In genomic region chr1:1724035-1724864, GRCh38 we compare ENCODE assay signal across 8 cellular contexts. TPM values are rescaled to one million over a fixed set of nuclear protein-coding genes. Genes with fewer than 3 reads are reported as not detected.
DNase-seq lines count a peak whose midpoint lies in the region; ATAC-seq lines count a peak whose summit lies in the region.

Gene CDK11A (minus strand): TSS chr1:1724357. CDS start chr1:1722818, 1,539 bp downstream.

- peak within 1 kb of the TSS; percentile 94 for H3K27ac ChIP-seq in epithelial cell of prostate

- DNase-seq in DMS 273 treated with DMSO at 0.1 percent for 48 hours (lab: John Stamatoyannopoulos, UW) (peak; percentile 98), HuH-7.5 (ENCODE audit: low spot score) (peak; percentile 85), OCI-M1 (lab: John Stamatoyannopoulos, UW) (peak; percentile 99), activated T-cell treated with anti-CD3 and anti-CD28 coated beads for 24 hours (ENCODE audit: low read depth) (peak; percentile 99), epithelial cell of prostate (ENCODE audit: low read depth, low spot score) (peak; percentile 96), mucosa of gallbladder (ENCODE audit: low spot score) (peak; percentile 98)
- peak; percentile 98 for DNase-seq in stimulated activated CD8-positive, alpha-beta memory T cell treated with anti-CD3 and anti-CD28 coated beads, Interleukin-4, amount 100 ng/mL, for 4 hours (ENCODE audit: low read depth in 2 of 2, low spot score in 1 of 2)

- ATAC-seq in GM21526 (IDR thresholded peaks at IDR 0.05; ENCODE audit: low FRiP score, unreplicated experiment) = peak; percentile 82

RNA-seq across cellular contexts. Expression of gene CDK11A, which starts in this region (rescaled TPM):
- total RNA-seq in mucosa of gallbladder = 31.5 TPM

Comparison
In these comparisons a context has a peak if more than half of its experiments do, and no peak if none do; other contexts are left out.
1. Peak in every context shown above with its lines: DNase-seq, ATAC-seq and H3K27ac ChIP-seq.